In genomic region chr2:217360781-217361485, GRCh38 we compare ENCODE assay signal across 9 cellular contexts.
DNase-seq lines count a peak whose midpoint lies in the region; ATAC-seq, FAIRE-seq and TF ChIP-seq lines count a peak whose summit lies in the region.
"Had no signal": no experiment of that assay in that cellular context is flagged by ENCODE, and none has a peak within 500 bp of the region (broad histone marks: within the 10 kb centered on the region; RNA-seq: fewer than 3 reads in every experiment).

No MANE protein-coding gene starts in this region.

- no peak for FAIRE-seq in GM12891 (lab: Jason Lieb, UNC)

- H3K4me1 ChIP-seq in ascending aorta: peaks cover 18 to 58% of the 10 kb centered on the region in 2 donors
- peaks cover 25% of the 10 kb centered on the region for H3K4me1 ChIP-seq in upper lobe of right lung

- TF ChIP-seq CTCF in ascending aorta (IDR thresholded peaks at IDR 0.05) (no peak), upper lobe of right lung (IDR thresholded peaks at IDR 0.05) (peak; percentile 11), GM10248 (IDR thresholded peaks at IDR 0.05; ENCODE audit: control extremely low read depth, extremely low read depth, low read depth, missing control alignments) (no peak)

- POLR2A ChIA-PET in GM10248 (lab: Yijun Ruan, JAX): no interaction called here

- peak; percentile 68 for ATAC-seq in upper lobe of right lung
- ATAC-seq in GM21528 (IDR thresholded peaks at IDR 0.05; ENCODE audit: low FRiP score, unreplicated experiment): no peak

- CTCF ChIA-PET in GM10248 (lab: Yijun Ruan, JAX): interaction anchor here (1.0 kb wide), 1 partner anchor 19 kb away, joined by 4 read pairs; no protein-coding TSS in a partner anchor

- peak; percentile 96 for DNase-seq in M059J (ENCODE audit: low read depth)
- peak in 1 of 2 donors; percentile 83 for DNase-seq in ascending aorta (ENCODE audit: low spot score in 2 of 2)
- DNase-seq in kidney tubule cell (ENCODE audit: low spot score): peak; percentile 72
- no peak for DNase-seq in upper lobe of right lung
- DNase-seq in GM10248 (ENCODE audit: extremely low spot score): no peak
- DNase-seq in GM12891 (ENCODE audit: insufficient read length, low spot score): no peak
- no peak for DNase-seq in activated effector memory CD4-positive, alpha-beta T cell treated with anti-CD3 and anti-CD28 coated beads, Interleukin-2, amount 50 U/mL, for 16 hours
- DNase-seq: activated CD4-positive, alpha-beta T cell treated with anti-CD3 and anti-CD28 coated beads, Interleukin-2, amount 50 U/mL, for 48 hours had no signal

- no peaks in the 10 kb centered on the region for H3K9me3 ChIP-seq in ascending aorta
- no peaks in the 10 kb centered on the region for H3K9me3 ChIP-seq in upper lobe of right lung

- H3K4me3 ChIP-seq in ascending aorta (peak overlapping the region in 1 of 2 donors; percentile 10), upper lobe of right lung (no peak overlapping the region)

- no peaks in the 10 kb centered on the region for H3K36me3 ChIP-seq in ascending aorta
- no peaks in the 10 kb centered on the region for H3K36me3 ChIP-seq in upper lobe of right lung

- no peak for TF ChIP-seq POLR2A in GM12891 (IDR thresholded peaks at IDR 0.05; ENCODE audit: low read depth, low read length)

- intact Hi-C loops in ascending aorta (cut with DNase I): loop anchor here (2.0 to 5.0 kb wide), 5 partner anchors 71 to 254 kb away; no protein-coding TSS in a partner anchor
- intact Hi-C loops in upper lobe of right lung (cut with DNase I): no loop called here

- H3K27ac ChIP-seq in ascending aorta (peak overlapping the region; percentile 83 to 86), upper lobe of right lung (peak overlapping the region; percentile 53)

- H3K27me3 ChIP-seq in ascending aorta (no peaks in the 10 kb centered on the region), upper lobe of right lung (no peaks in the 10 kb centered on the region)

TF ChIP-seq in GM12891, 5 proteins besides CTCF, POLR2A, EP300 and RAD21:
- TF ChIP-seq TAF1 (IDR thresholded peaks at IDR 0.05; ENCODE audit: low read depth, low read length) (no peak), SPI1 (IDR thresholded peaks at IDR 0.05; ENCODE audit: low read depth, low read length) (no peak), POU2F2 (IDR thresholded peaks at IDR 0.05; ENCODE audit: low read depth, low read length) (no peak), POLR2AphosphoS5 (IDR thresholded peaks at IDR 0.05; ENCODE audit: low read depth, low read length) (no peak), PAX5 (IDR thresholded peaks at IDR 0.05; ENCODE audit: insufficient read depth, low read length, severe bottlenecking) (no peak)

Comparison
In these comparisons a context has a peak if more than half of its experiments do, and no peak if none do; other contexts are left out.
1. DNase-seq: peak in M059J (single experiment) and kidney tubule cell (single experiment); none in upper lobe of right lung (single experiment), GM10248 (single experiment), GM12891 (single experiment) and activated effector memory CD4-positive, alpha-beta T cell treated with anti-CD3 and anti-CD28 coated beads, Interleukin-2, amount 50 U/mL, for 16 hours (single experiment).